9 cellular contexts compared by ENCODE assay signal in genomic region chr7:95772771-95773581, GRCh38. TPM values are rescaled to one million over a fixed set of nuclear protein-coding genes. Genes with fewer than 3 reads are reported as not detected.
A peak's percentile ranks its signal among the peaks of the same experiment; 100 is the strongest.
DNase-seq lines count a peak whose midpoint lies in the region; ATAC-seq, FAIRE-seq and TF ChIP-seq lines count a peak whose summit lies in the region.
"Had no signal": no experiment of that assay in that cellular context is flagged by ENCODE, and none has a peak within 500 bp of the region (broad histone marks: within the 10 kb centered on the region; RNA-seq: fewer than 3 reads in every experiment).

No MANE protein-coding gene starts in this region.

- H3K36me3 ChIP-seq in Peyer's patch = no peaks in the 10 kb centered on the region

- no peaks in the 10 kb centered on the region for H3K9me3 ChIP-seq in Peyer's patch

- TF ChIP-seq CTCF in Peyer's patch (IDR thresholded peaks at IDR 0.05) (no peak), foreskin fibroblast (IDR thresholded peaks at IDR 0.05; ENCODE audit: low read depth, low read length) (no peak)

- H3K27ac ChIP-seq in Peyer's patch = peak overlapping the region in 1 of 4 donors; percentile 43

- H3K27me3 ChIP-seq in Peyer's patch = no peaks in the 10 kb centered on the region

- H3K4me3 ChIP-seq in Peyer's patch (peak overlapping the region; percentile 30 to 59 (median 50)), foreskin fibroblast (ENCODE audit: low read depth in 1 of 2, low read length in 2 of 2) (peak overlapping the region; percentile 45 to 48)

- no peak for TF ChIP-seq POLR2A in Peyer's patch (IDR thresholded peaks at IDR 0.05)

- no peak for ATAC-seq in HG03469 (IDR thresholded peaks at IDR 0.05; ENCODE audit: unreplicated experiment)

- H3K4me1 ChIP-seq in Peyer's patch = peaks cover 0 to 3% (median 0%) of the 10 kb centered on the region in 4 donors

- no peak for FAIRE-seq in GM19239 (lab: Jason Lieb, UNC)
- FAIRE-seq: A204.1 had no signal

- peak; percentile 21 for DNase-seq in NCI-H1436 (lab: John Stamatoyannopoulos, UW)
- no peak for DNase-seq in NCI-H1436 treated with DMSO at 0.1 percent for 48 hours (lab: John Stamatoyannopoulos, UW)
- DNase-seq in Peyer's patch = no peak
- peak in 1 of 2 donors; percentile 20 for DNase-seq in foreskin fibroblast
- peak in 31 of 56 donors; percentile 2 to 56 (median 24) for DNase-seq in nucleus accumbens (lab: John Stamatoyannopoulos, UW)
- DNase-seq in activated CD8-positive, alpha-beta memory T cell treated with anti-CD3 and anti-CD28 coated beads, Interleukin-2, amount 50 U/mL, for 4 hours = no peak
- no peak for DNase-seq in GM19239 (ENCODE audit: insufficient read length, low spot score)

RNA-seq across cellular contexts. Expression of gene DYNC1I1, which starts 0.6 kb away (rescaled TPM):
- total RNA-seq in Peyer's patch = 10 to 100 TPM in 1 of 4 donors, 1 to 10 TPM in 3; 1.4 to 10.7 (median 3.4) TPM

Comparison
In these comparisons a context has a peak if more than half of its experiments do, and no peak if none do; other contexts are left out.
1. DNase-seq: peak in NCI-H1436 (single experiment) and nucleus accumbens (31 of 56); none in NCI-H1436 treated with DMSO at 0.1 percent for 48 hours (single experiment), Peyer's patch (0 of 3), activated CD8-positive, alpha-beta memory T cell treated with anti-CD3 and anti-CD28 coated beads, Interleukin-2, amount 50 U/mL, for 4 hours (single experiment) and GM19239 (single experiment).